In genomic region chr5:97375959-97376358, GRCh38 we compare ENCODE assay signal across 25 cellular contexts.
"Had no signal": no experiment of that assay in that cellular context is flagged by ENCODE, and none has a peak within 500 bp of the region (broad histone marks: within the 10 kb centered on the region; RNA-seq: fewer than 3 reads in every experiment).

No MANE protein-coding gene starts in this region.

- H3K36me3 ChIP-seq: colonic mucosa, esophagus muscularis mucosa, gastroesophageal sphincter, heart left ventricle, lower lobe of right lung had no signal

- H3K4me1 ChIP-seq: colonic mucosa, esophagus muscularis mucosa, foreskin keratinocyte, gastroesophageal sphincter, heart left ventricle, lower lobe of right lung had no signal

- H3K79me2 ChIP-seq: hepatocyte had no signal

- H3K4me1 Mint-ChIP-seq: immature natural killer cell, mesothelial cell of epicardium, naive B cell had no signal

- DNase-seq: colonic mucosa; cortex of kidney; effector CD8-positive, alpha-beta T cell; effector memory CD8-positive, alpha-beta T cell; endodermal cell; foreskin keratinocyte; heart left ventricle; hypothalamus; immature natural killer cell; islet precursor cell; kidney; left colon; left ventricle myocardium superior; lower lobe of right lung; mesenchymal stem cell; mucosa of descending colon; naive B cell had no signal

- H3K36me3 Mint-ChIP-seq: immature natural killer cell, mesothelial cell of epicardium had no signal

- H3K4me3 Mint-ChIP-seq: dendritic cell treated with granulocyte-macrophage colony-stimulating factor and Interleukin-4, amounts not matched to agents 40 ng/mL and 50 ng/mL, for 4 days; effector memory CD8-positive, alpha-beta T cell; endodermal cell; immature natural killer cell; mesothelial cell of epicardium; naive B cell had no signal

- H3K9me3 ChIP-seq: colonic mucosa, esophagus muscularis mucosa, mucosa of descending colon had no signal

- H3K9me3 Mint-ChIP-seq: dendritic cell treated with granulocyte-macrophage colony-stimulating factor and Interleukin-4, amounts not matched to agents 40 ng/mL and 50 ng/mL, for 4 days; endodermal cell; mesothelial cell of epicardium had no signal

- H2AFZ ChIP-seq: hepatocyte had no signal

- H3K27me3 Mint-ChIP-seq: dendritic cell treated with granulocyte-macrophage colony-stimulating factor and Interleukin-4, amounts not matched to agents 40 ng/mL and 50 ng/mL, for 4 days; effector memory CD8-positive, alpha-beta T cell; naive B cell had no signal

- H3K27ac ChIP-seq: colonic mucosa, esophagus muscularis mucosa, foreskin keratinocyte, gastroesophageal sphincter, heart left ventricle, hepatocyte, lower lobe of right lung had no signal

- H3K27me3 ChIP-seq: colonic mucosa, esophagus muscularis mucosa, gastroesophageal sphincter, heart left ventricle, hepatocyte had no signal

- H3K4me2 ChIP-seq: hepatocyte had no signal

- ATAC-seq: effector memory CD8-positive, alpha-beta T cell; foreskin keratinocyte; gastroesophageal sphincter; heart left ventricle; left colon; left lobe of liver; left ventricle myocardium superior; lower lobe of right lung; mucosa of descending colon had no signal

- H3K27ac Mint-ChIP-seq: dendritic cell treated with granulocyte-macrophage colony-stimulating factor and Interleukin-4, amounts not matched to agents 40 ng/mL and 50 ng/mL, for 4 days; effector memory CD8-positive, alpha-beta T cell; endodermal cell; immature natural killer cell; mesothelial cell of epicardium had no signal

- FAIRE-seq: endometrium, frontal cortex, kidney had no signal

- H3K4me3 ChIP-seq: colonic mucosa, esophagus muscularis mucosa, gastroesophageal sphincter, heart left ventricle, hepatocyte, lower lobe of right lung, mucosa of descending colon had no signal
